In genomic region chr9:133571491-133571890, GRCh38 we compare ENCODE assay signal across 30 cellular contexts. TPM values are rescaled to one million over a fixed set of nuclear protein-coding genes. Genes with fewer than 3 reads are reported as not detected.
"Had no signal": no experiment of that assay in that cellular context is flagged by ENCODE, and none has a peak within 500 bp of the region (broad histone marks: within the 10 kb centered on the region; RNA-seq: fewer than 3 reads in every experiment).

No MANE protein-coding gene starts in this region.

- ATAC-seq: esophagus mucosa; gastrocnemius medialis; left lobe of liver; naive thymus-derived CD4-positive, alpha-beta T cell; stimulated activated effector memory CD8-positive, alpha-beta T cell treated with anti-CD3 and anti-CD28 coated beads, Interleukin-12 subunit alpha, Interleukin-12 subunit beta, amount 100 ng/mL, for 72 hours had no signal

- H3K27ac ChIP-seq: epithelial cell of prostate, gastrocnemius medialis, neural progenitor cell, prostate gland, stomach, testis, tibial artery had no signal

- H3K4me3 ChIP-seq: gastrocnemius medialis, lung, neural progenitor cell, prostate gland, right atrium auricular region, sigmoid colon, stomach, testis, tibial artery had no signal

- DNase-seq: effector CD8-positive, alpha-beta T cell; endodermal cell; foreskin fibroblast; gastrocnemius medialis; head of caudate nucleus; mesenchymal stem cell; midbrain; naive thymus-derived CD4-positive, alpha-beta T cell; nucleus accumbens; sigmoid colon; stimulated activated CD4-positive, alpha-beta T cell treated with anti-CD3 and anti-CD28 coated beads, Interleukin-2, amount 100 ng/mL, for 24 hours; stimulated activated CD4-positive, alpha-beta T cell treated with anti-CD3 and anti-CD28 coated beads, Interleukin-4, amount 100 ng/mL, for 24 hours; stimulated activated naive CD4-positive, alpha-beta T cell treated with Interleukin-2 at 50 U/mL for 16 hours; stomach; testis; tibial artery had no signal

- H3K27me3 ChIP-seq: neural progenitor cell, right atrium auricular region, testis had no signal

- H3K9ac ChIP-seq: neural progenitor cell had no signal

- H3K36me3 ChIP-seq: gastrocnemius medialis, neural progenitor cell, prostate gland, sigmoid colon, stomach, tibial artery had no signal

- H3K9me3 ChIP-seq: gastrocnemius medialis, prostate gland, right atrium auricular region, sigmoid colon, stomach, testis, tibial artery had no signal

- H3K4me2 ChIP-seq: neural progenitor cell had no signal

- H3K4me1 ChIP-seq: gastrocnemius medialis had no signal

RNA-seq across cellular contexts. Expression of gene ADAMTSL2, which starts 37.0 kb away (rescaled TPM):
- total RNA-seq: glomerular endothelial cell had no signal

RNA-seq across cellular contexts. Expression of gene FAM163B, which starts 37.7 kb away (rescaled TPM):
- total RNA-seq: endodermal cell; esophagus mucosa; gastrocnemius medialis; glomerular endothelial cell; naive thymus-derived CD4-positive, alpha-beta T cell; osteocyte; skeletal muscle tissue; stomach; subcutaneous adipose tissue had no signal

RNA-seq across cellular contexts. Expression of gene MYMK, which starts 46.7 kb away (rescaled TPM):
- total RNA-seq: endodermal cell; esophagus mucosa; gastrocnemius medialis; glomerular endothelial cell; left lobe of liver; liver; lung; mucosa of gallbladder; naive thymus-derived CD4-positive, alpha-beta T cell; osteocyte; prostate gland; right atrium auricular region; sigmoid colon; stomach; subcutaneous adipose tissue; testis had no signal
